Comparison of ENCODE assay signal across 20 cellular contexts in genomic region chr5:158765407-158765806, GRCh38.
A peak's percentile ranks its signal among the peaks of the same experiment; 100 is the strongest.
DNase-seq lines count a peak whose midpoint lies in the region; ATAC-seq, FAIRE-seq and TF ChIP-seq lines count a peak whose summit lies in the region.
"Had no signal": no experiment of that assay in that cellular context is flagged by ENCODE, and none has a peak within 500 bp of the region (broad histone marks: within the 10 kb centered on the region; RNA-seq: fewer than 3 reads in every experiment).

No MANE protein-coding gene starts in this region.

- H3K79me2 ChIP-seq in DOHH2 (ENCODE audit: control insufficient read depth, low read length) (no peaks in the 10 kb centered on the region), Loucy (ENCODE audit: insufficient read depth, low read length) (no peaks in the 10 kb centered on the region)

- H3K4me3 ChIP-seq in DOHH2 (ENCODE audit: low read length) (peak overlapping the region; percentile 12), Loucy (ENCODE audit: low read length, poor library complexity, severe bottlenecking) (peak overlapping the region; percentile 0)

- no peaks in the 10 kb centered on the region for H3K36me3 ChIP-seq in DOHH2 (ENCODE audit: control insufficient read depth, low read length)
- no peaks in the 10 kb centered on the region for H3K36me3 ChIP-seq in Loucy (ENCODE audit: insufficient read depth, low read length)

- H3K27me3 ChIP-seq in DOHH2 (ENCODE audit: control insufficient read depth, low read length) (no peaks in the 10 kb centered on the region), Loucy (ENCODE audit: insufficient read depth, low read length, poor library complexity, severe bottlenecking) (no peaks in the 10 kb centered on the region)

- ATAC-seq in naive B cell (ENCODE audit: low read depth in 2 of 2) (peak; percentile 85 to 87), GM19452 (IDR thresholded peaks at IDR 0.05; ENCODE audit: unreplicated experiment) (no peak)
- ATAC-seq: CD8-positive, alpha-beta T cell; PC-3 had no signal

- peaks cover 0 to 5% (median 0%) of the 10 kb centered on the region in 7 donors for H3K9me3 Mint-ChIP-seq in naive B cell
- H3K9me3 Mint-ChIP-seq: CD8-positive, alpha-beta T cell; T-helper 1 cell treated with Interleukin-12 subunit alpha and Interleukin-12 subunit beta and Interleukin-4 antibody, amounts not matched to agents 30 μg/mL and 1 μg/mL, for 36 hours had no signal

- peak; percentile 34 for DNase-seq in naive B cell
- no peak for DNase-seq in GM03348 (ENCODE audit: low spot score)
- no peak for DNase-seq in HTR-8/SVneo (ENCODE audit: insufficient read length, low spot score)
- DNase-seq in GM13976 (ENCODE audit: low spot score): no peak
- DNase-seq: CD8-positive, alpha-beta T cell; DMS53; GOT3; HCEC 1CT; NCI-H1105 treated with DMSO at 0.1 percent for 48 hours; NCI-H2029 treated with DMSO at 0.1 percent for 48 hours; NCI-H2171; NCI-H446; NCI-H526; PC-3; Right ventricle myocardium superior had no signal

- H3K36me3 Mint-ChIP-seq in naive B cell: peaks cover 14% of the 10 kb centered on the region in 2 donors
- H3K36me3 Mint-ChIP-seq: CD8-positive, alpha-beta T cell had no signal

- TF ChIP-seq CTCF in DOHH2 (IDR thresholded peaks at IDR 0.05; ENCODE audit: low read depth, low read length, poor library complexity, severe bottlenecking) (no peak), Loucy (conservative IDR thresholded peaks at IDR 0.05; ENCODE audit: low read length) (no peak), GM13976 (IDR thresholded peaks at IDR 0.05; ENCODE audit: borderline replicate concordance, control extremely low read depth, extremely low read depth, insufficient read depth, missing control alignments) (no peak)

- H3K4me1 ChIP-seq in DOHH2 (ENCODE audit: control insufficient read depth, low read length) (peaks cover 38% of the 10 kb centered on the region), Loucy (ENCODE audit: insufficient read depth, low read length, poor library complexity, severe bottlenecking) (peaks cover 25% of the 10 kb centered on the region)

- H3F3A ChIP-seq in DOHH2 (ENCODE audit: control insufficient read depth, insufficient read depth) (no peaks in the 10 kb centered on the region), Loucy (ENCODE audit: low read depth) (no peaks in the 10 kb centered on the region)

- H4K20me1 ChIP-seq in DOHH2 (ENCODE audit: control insufficient read depth, insufficient read depth, low read depth, low read length) (no peaks in the 10 kb centered on the region), Loucy (ENCODE audit: insufficient read depth, low read length, poor library complexity, severe bottlenecking) (no peaks in the 10 kb centered on the region)

- peak overlapping the region; percentile 46 to 95 (median 82) for H3K27ac Mint-ChIP-seq in naive B cell
- H3K27ac Mint-ChIP-seq: CD8-positive, alpha-beta T cell; T-helper 1 cell treated with Interleukin-12 subunit alpha and Interleukin-12 subunit beta and Interleukin-4 antibody, amounts not matched to agents 30 μg/mL and 1 μg/mL, for 36 hours had no signal

- H3K9ac ChIP-seq in Loucy (ENCODE audit: low read depth, low read length, poor library complexity, severe bottlenecking): peak overlapping the region; percentile 28

- H3K4me2 ChIP-seq in DOHH2 (ENCODE audit: low read length) (peak overlapping the region; percentile 40), Loucy (ENCODE audit: low read depth, low read length, poor library complexity, severe bottlenecking) (peak overlapping the region; percentile 50)

- no peak overlapping the region for H2AFZ ChIP-seq in Loucy (ENCODE audit: low read length)

- in situ Hi-C loops in GM13976 (cut with MboI; ENCODE audit: low sequenced_read_pairs, unreplicated experiment): no loop called here

- FAIRE-seq in HTR-8/SVneo (lab: Jason Lieb, UNC): no peak
- FAIRE-seq: D721Med had no signal

- H3K9me3 ChIP-seq in DOHH2 (ENCODE audit: control insufficient read depth, insufficient read depth, low read length) (no peaks in the 10 kb centered on the region), Loucy (ENCODE audit: insufficient read depth, low read depth, low read length) (no peaks in the 10 kb centered on the region)

- no peak overlapping the region for H3K27ac ChIP-seq in DOHH2 (ENCODE audit: low read depth, low read length)

- H3K9me2 ChIP-seq in DOHH2 (replicated peaks; ENCODE audit: control insufficient read depth, low read length) (no peaks in the 10 kb centered on the region), Loucy (replicated peaks; ENCODE audit: low read depth, low read length) (no peaks in the 10 kb centered on the region)

- H3K27me3 Mint-ChIP-seq in naive B cell: no peaks in the 10 kb centered on the region

- peaks cover 51 to 59% (median 58%) of the 10 kb centered on the region in 3 donors for H3K4me1 Mint-ChIP-seq in naive B cell

- H3K4me3 Mint-ChIP-seq in naive B cell: peak overlapping the region in 7 of 8 donors; percentile 47 to 80 (median 72)
- H3K4me3 Mint-ChIP-seq: CD8-positive, alpha-beta T cell; T-helper 1 cell treated with Interleukin-12 subunit alpha and Interleukin-12 subunit beta and Interleukin-4 antibody, amounts not matched to agents 30 μg/mL and 1 μg/mL, for 36 hours had no signal
